Comparison of ENCODE assay signal across 1 cellular context in the genomic region with DNA sequence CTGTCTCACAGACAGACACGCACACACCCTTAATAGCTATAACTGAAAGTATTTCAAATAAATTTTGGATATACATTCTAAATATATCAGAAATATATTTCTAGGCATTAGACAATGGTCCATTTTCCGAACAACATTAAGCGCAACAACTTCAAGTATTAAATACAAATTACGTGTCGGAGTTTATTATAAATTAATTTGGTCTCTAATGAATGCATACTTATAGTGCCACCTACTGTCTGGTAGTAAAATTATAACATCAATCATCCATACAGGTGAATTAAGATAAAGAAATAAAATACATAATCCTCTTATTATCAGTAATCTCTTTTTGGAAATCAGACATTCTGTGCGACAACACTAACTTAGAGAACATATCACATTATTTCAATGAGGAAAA.
TF ChIP-seq lines count a peak whose summit lies in the region.

No MANE protein-coding gene starts in this region.

TF ChIP-seq in K562, 482 proteins besides CTCF, POLR2A, EP300 and RAD21:
- TF ChIP-seq, protein P1, sequence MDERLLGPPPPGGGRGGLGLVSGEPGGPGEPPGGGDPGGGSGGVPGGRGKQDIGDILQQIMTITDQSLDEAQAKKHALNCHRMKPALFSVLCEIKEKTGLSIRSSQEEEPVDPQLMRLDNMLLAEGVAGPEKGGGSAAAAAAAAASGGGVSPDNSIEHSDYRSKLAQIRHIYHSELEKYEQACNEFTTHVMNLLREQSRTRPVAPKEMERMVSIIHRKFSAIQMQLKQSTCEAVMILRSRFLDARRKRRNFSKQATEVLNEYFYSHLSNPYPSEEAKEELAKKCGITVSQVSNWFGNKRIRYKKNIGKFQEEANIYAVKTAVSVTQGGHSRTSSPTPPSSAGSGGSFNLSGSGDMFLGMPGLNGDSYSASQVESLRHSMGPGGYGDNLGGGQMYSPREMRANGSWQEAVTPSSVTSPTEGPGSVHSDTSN (CRISPR knock-in tag; IDR thresholded peaks at IDR 0.05; ENCODE audit: low read depth): no peak
- TF ChIP-seq, protein P1 (tag; conservative IDR thresholded peaks at IDR 0.05; ENCODE audit: low read depth): peak; percentile 63
- no peak for TF ChIP-seq ZSCAN32 (CRISPR knock-in tag; IDR thresholded peaks at IDR 0.05)
- TF ChIP-seq, protein P2, sequence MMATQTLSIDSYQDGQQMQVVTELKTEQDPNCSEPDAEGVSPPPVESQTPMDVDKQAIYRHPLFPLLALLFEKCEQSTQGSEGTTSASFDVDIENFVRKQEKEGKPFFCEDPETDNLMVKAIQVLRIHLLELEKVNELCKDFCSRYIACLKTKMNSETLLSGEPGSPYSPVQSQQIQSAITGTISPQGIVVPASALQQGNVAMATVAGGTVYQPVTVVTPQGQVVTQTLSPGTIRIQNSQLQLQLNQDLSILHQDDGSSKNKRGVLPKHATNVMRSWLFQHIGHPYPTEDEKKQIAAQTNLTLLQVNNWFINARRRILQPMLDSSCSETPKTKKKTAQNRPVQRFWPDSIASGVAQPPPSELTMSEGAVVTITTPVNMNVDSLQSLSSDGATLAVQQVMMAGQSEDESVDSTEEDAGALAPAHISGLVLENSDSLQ (IDR thresholded peaks at IDR 0.05): peak; percentile 53; the same call in 1 of the 2 replicates
- TF ChIP-seq, protein P3, sequence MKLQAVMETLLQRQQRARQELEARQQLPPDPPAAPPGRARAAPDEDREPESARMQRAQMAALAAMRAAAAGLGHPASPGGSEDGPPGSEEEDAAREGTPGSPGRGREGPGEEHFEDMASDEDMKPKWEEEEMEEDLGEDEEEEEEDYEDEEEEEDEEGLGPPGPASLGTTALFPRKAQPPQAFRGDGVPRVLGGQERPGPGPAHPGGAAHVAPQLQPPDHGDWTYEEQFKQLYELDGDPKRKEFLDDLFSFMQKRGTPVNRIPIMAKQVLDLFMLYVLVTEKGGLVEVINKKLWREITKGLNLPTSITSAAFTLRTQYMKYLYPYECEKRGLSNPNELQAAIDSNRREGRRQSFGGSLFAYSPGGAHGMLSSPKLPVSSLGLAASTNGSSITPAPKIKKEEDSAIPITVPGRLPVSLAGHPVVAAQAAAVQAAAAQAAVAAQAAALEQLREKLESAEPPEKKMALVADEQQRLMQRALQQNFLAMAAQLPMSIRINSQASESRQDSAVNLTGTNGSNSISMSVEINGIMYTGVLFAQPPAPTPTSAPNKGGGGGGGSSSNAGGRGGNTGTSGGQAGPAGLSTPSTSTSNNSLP (IDR thresholded peaks at IDR 0.05; ENCODE audit: borderline replicate concordance, low read depth, low read length): peak; percentile 79; the same call in 1 of the 2 replicates
- peak; percentile 62 for TF ChIP-seq MEIS2 (IDR thresholded peaks at IDR 0.05; ENCODE audit: partially characterized antibody)
